ENCODE assay signal across 1 cellular context in genomic region chr11:110095554-110095953, GRCh38.
A peak's percentile ranks its signal among the peaks of the same experiment; 100 is the strongest.
TF ChIP-seq lines count a peak whose summit lies in the region.

No MANE protein-coding gene starts in this region.

TF ChIP-seq in HEK293, 187 proteins besides CTCF, POLR2A, EP300 and RAD21 (continued from another document):
- no peak for TF ChIP-seq ZNF398 (tag by site-specific recombination; IDR thresholded peaks at IDR 0.05)
- peak; percentile 82 for TF ChIP-seq ZFHX2 (tag by site-specific recombination; conservative IDR thresholded peaks at IDR 0.05)
- peak; percentile 38; the same call in 1 of the 2 replicates for TF ChIP-seq ZNF600 (tag by site-specific recombination; IDR thresholded peaks at IDR 0.05)
- no peak for TF ChIP-seq ZNF362 (tag by site-specific recombination; IDR thresholded peaks at IDR 0.05)
- TF ChIP-seq ZIC2 (tag by site-specific recombination; IDR thresholded peaks at IDR 0.05): no peak
- TF ChIP-seq ZNF324 (tag by site-specific recombination; IDR thresholded peaks at IDR 0.05): no peak
- no peak for TF ChIP-seq ZNF19 (tag by site-specific recombination; IDR thresholded peaks at IDR 0.05; ENCODE audit: low read depth)
- no peak for TF ChIP-seq SP7 (tag by site-specific recombination; IDR thresholded peaks at IDR 0.05)
